18 cellular contexts compared by ENCODE assay signal in genomic region chr3:63462732-63463131, GRCh38.
A peak's percentile ranks its signal among the peaks of the same experiment; 100 is the strongest.
DNase-seq lines count a peak whose midpoint lies in the region; ATAC-seq and TF ChIP-seq lines count a peak whose summit lies in the region.
"Had no signal": no experiment of that assay in that cellular context is flagged by ENCODE, and none has a peak within 500 bp of the region (broad histone marks: within the 10 kb centered on the region; RNA-seq: fewer than 3 reads in every experiment).

No MANE protein-coding gene starts in this region.

- H3K27ac Mint-ChIP-seq in WTC11 (no peak overlapping the region), mesothelial cell of epicardium (no peak overlapping the region)

- TF ChIP-seq CTCF in WTC11 (IDR thresholded peaks at IDR 0.05) (no peak), mesothelial cell of epicardium (IDR thresholded peaks at IDR 0.05; ENCODE audit: unreplicated experiment) (peak; percentile 16)

- H3K4me1 Mint-ChIP-seq in WTC11 (peaks cover 10% of the 10 kb centered on the region), mesothelial cell of epicardium (peaks cover 2% of the 10 kb centered on the region)

- POLR2A ChIA-PET in HEK293T (lab: Yijun Ruan, JAX) (no interaction called here), WTC11 (lab: Charles Lee) (no interaction called here)

- H3K36me3 Mint-ChIP-seq in WTC11 (no peaks in the 10 kb centered on the region), mesothelial cell of epicardium (no peaks in the 10 kb centered on the region)

- DNase-seq in DMS153 (lab: John Stamatoyannopoulos, UW) (peak; percentile 24), HEK293T (ENCODE audit: extremely low spot score) (peak; percentile 12), WTC11 (ENCODE audit: low spot score) (peak; percentile 12), mesothelial cell of epicardium (ENCODE audit: low spot score in 2 of 2, unreplicated experiment in 2 of 2) (no peak), SK-N-DZ (ENCODE audit: low spot score) (no peak), NCI-H2107 treated with DMSO at 0.1 percent for 48 hours (lab: John Stamatoyannopoulos, UW; ENCODE audit: unreplicated experiment) (no peak), left ventricle myocardium superior (no peak)
- DNase-seq: ACHN, GF-D8, GOT3, NCI-H1092 treated with DMSO at 0.1 percent for 48 hours, NCI-H146, NCI-H2081 treated with DMSO at 0.1 percent for 48 hours, NCI-H226, NCI-H524, PC-3, SIG-M5 had no signal

- CTCF ChIA-PET in HEK293T (lab: Yijun Ruan, JAX) = no interaction called here
- CTCF ChIA-PET in WTC11 (lab: Charles Lee) = interaction anchor here (1.3 kb wide), 1 partner anchor 10 kb away, joined by 4 read pairs; no protein-coding TSS in a partner anchor

- intact Hi-C loops in left ventricle myocardium superior (cut with micrococcal nuclease) = no loop called here

- H3K4me3 Mint-ChIP-seq in WTC11 (no peak overlapping the region), mesothelial cell of epicardium (no peak overlapping the region)

- ATAC-seq in WTC11 = peak; percentile 60
- ATAC-seq in left ventricle myocardium superior = no peak
- ATAC-seq: K562, PC-3 had no signal

- H3K9me3 Mint-ChIP-seq in WTC11 (peaks cover 6% of the 10 kb centered on the region), mesothelial cell of epicardium (no peaks in the 10 kb centered on the region)

- H3K27me3 Mint-ChIP-seq in WTC11 (ENCODE audit: low read depth) (no peaks in the 10 kb centered on the region), mesothelial cell of epicardium (ENCODE audit: low read depth) (peaks cover 23% of the 10 kb centered on the region)

TF ChIP-seq in HEK293T, 16 proteins besides CTCF, POLR2A, EP300 and RAD21:
- no peak for TF ChIP-seq BHLHE40 (IDR thresholded peaks at IDR 0.05; ENCODE audit: borderline replicate concordance)
- TF ChIP-seq NFRKB (IDR thresholded peaks at IDR 0.05) = no peak
- TF ChIP-seq FOXK2 (IDR thresholded peaks at IDR 0.05) = no peak
- TF ChIP-seq HDGF (IDR thresholded peaks at IDR 0.05; ENCODE audit: borderline replicate concordance) = no peak
- no peak for TF ChIP-seq SUZ12 (IDR thresholded peaks at IDR 0.05)
- no peak for TF ChIP-seq SP1 (IDR thresholded peaks at IDR 0.05)
- TF ChIP-seq L3MBTL2 (conservative IDR thresholded peaks at IDR 0.05) = no peak
- TF ChIP-seq ZNF384 (IDR thresholded peaks at IDR 0.05) = no peak
- TF ChIP-seq TARDBP (IDR thresholded peaks at IDR 0.05) = no peak

TF ChIP-seq in WTC11, 78 proteins besides CTCF, POLR2A, EP300 and RAD21:
- TF ChIP-seq RORB (CRISPR knock-in tag; IDR thresholded peaks at IDR 0.05) (no peak), USF1 (CRISPR knock-in tag; IDR thresholded peaks at IDR 0.05) (no peak), TEAD4 (CRISPR knock-in tag; IDR thresholded peaks at IDR 0.05) (no peak), MXD4 (CRISPR knock-in tag; IDR thresholded peaks at IDR 0.05; ENCODE audit: borderline replicate concordance) (no peak), PRDM15 (CRISPR knock-in tag; IDR thresholded peaks at IDR 0.05) (no peak), ZNF121 (CRISPR knock-in tag; IDR thresholded peaks at IDR 0.05) (no peak), ZNF138 (CRISPR knock-in tag; conservative IDR thresholded peaks at IDR 0.05) (no peak), ERG (CRISPR knock-in tag; IDR thresholded peaks at IDR 0.05) (no peak), SOX15 (CRISPR knock-in tag; IDR thresholded peaks at IDR 0.05) (no peak), PREB (CRISPR knock-in tag; IDR thresholded peaks at IDR 0.05; ENCODE audit: borderline replicate concordance) (no peak), NR1H2 (CRISPR knock-in tag; IDR thresholded peaks at IDR 0.05) (no peak), ZNF671 (CRISPR knock-in tag; IDR thresholded peaks at IDR 0.05) (no peak)

Comparison
In these comparisons a context has a peak if more than half of its experiments do, and no peak if none do; other contexts are left out.
1. DNase-seq: peak in DMS153 (single experiment), HEK293T (single experiment) and WTC11 (single experiment); none in mesothelial cell of epicardium (0 of 2), SK-N-DZ (single experiment), NCI-H2107 treated with DMSO at 0.1 percent for 48 hours (single experiment) and left ventricle myocardium superior (single experiment).